ENCODE assay signal across 17 cellular contexts in genomic region chr5:66565878-66566277, GRCh38.
"Had no signal": no experiment of that assay in that cellular context is flagged by ENCODE, and none has a peak within 500 bp of the region (broad histone marks: within the 10 kb centered on the region; RNA-seq: fewer than 3 reads in every experiment).

No MANE protein-coding gene starts in this region.

- H3K36me3 ChIP-seq: esophagus muscularis mucosa, neutrophil had no signal

- H3K27me3 Mint-ChIP-seq: activated naive CD8-positive, alpha-beta T cell had no signal

- H3K9me3 ChIP-seq: esophagus muscularis mucosa, neutrophil had no signal

- H3K4me1 Mint-ChIP-seq: central memory CD8-positive, alpha-beta T cell had no signal

- DNase-seq: activated CD4-positive, alpha-beta T cell treated with anti-CD3 and anti-CD28 coated beads, Interleukin-2, amount 50 U/mL, for 48 hours; activated CD4-positive, CD25-positive, alpha-beta regulatory T cell treated with anti-CD3 and anti-CD28 coated beads, Interleukin-2, amount 50 U/mL, for 72 hours; activated effector memory CD4-positive, alpha-beta T cell treated with anti-CD3 and anti-CD28 coated beads, Interleukin-2, amount 50 U/mL, for 16 hours; activated T-cell treated with anti-CD3 and anti-CD28 coated beads, Interleukin-2, amount 50 U/mL, for 48 hours; amniotic stem cell; hippocampal formation; left colon; naive thymus-derived CD4-positive, alpha-beta T cell; stimulated activated CD4-positive, alpha-beta T cell treated with anti-CD3 and anti-CD28 coated beads, Interleukin-12 subunit alpha, Interleukin-12 subunit beta, amount 100 ng/mL, for 4 hours; stimulated activated CD4-positive, alpha-beta T cell treated with anti-CD3 and anti-CD28 coated beads, Interleukin-2, amount 100 ng/mL, for 24 hours had no signal

- H3K4me3 ChIP-seq: coronary artery, esophagus muscularis mucosa, lung had no signal

- H3K27me3 ChIP-seq: neutrophil had no signal

- ATAC-seq: left colon; naive thymus-derived CD4-positive, alpha-beta T cell had no signal

- H3K9me3 Mint-ChIP-seq: central memory CD8-positive, alpha-beta T cell had no signal

- H3K4me3 Mint-ChIP-seq: activated naive CD8-positive, alpha-beta T cell; central memory CD8-positive, alpha-beta T cell; naive thymus-derived CD4-positive, alpha-beta T cell had no signal

- H3K79me2 ChIP-seq: parathyroid adenoma had no signal

- H3K27ac ChIP-seq: coronary artery, esophagus muscularis mucosa, neutrophil, parathyroid adenoma had no signal

- H3K27ac Mint-ChIP-seq: activated naive CD8-positive, alpha-beta T cell had no signal

- H2AFZ ChIP-seq: parathyroid adenoma had no signal

- H3K9ac ChIP-seq: parathyroid adenoma had no signal

- H3K4me1 ChIP-seq: esophagus muscularis mucosa, parathyroid adenoma had no signal
